ENCODE assay signal across 12 cellular contexts in the genomic region with DNA sequence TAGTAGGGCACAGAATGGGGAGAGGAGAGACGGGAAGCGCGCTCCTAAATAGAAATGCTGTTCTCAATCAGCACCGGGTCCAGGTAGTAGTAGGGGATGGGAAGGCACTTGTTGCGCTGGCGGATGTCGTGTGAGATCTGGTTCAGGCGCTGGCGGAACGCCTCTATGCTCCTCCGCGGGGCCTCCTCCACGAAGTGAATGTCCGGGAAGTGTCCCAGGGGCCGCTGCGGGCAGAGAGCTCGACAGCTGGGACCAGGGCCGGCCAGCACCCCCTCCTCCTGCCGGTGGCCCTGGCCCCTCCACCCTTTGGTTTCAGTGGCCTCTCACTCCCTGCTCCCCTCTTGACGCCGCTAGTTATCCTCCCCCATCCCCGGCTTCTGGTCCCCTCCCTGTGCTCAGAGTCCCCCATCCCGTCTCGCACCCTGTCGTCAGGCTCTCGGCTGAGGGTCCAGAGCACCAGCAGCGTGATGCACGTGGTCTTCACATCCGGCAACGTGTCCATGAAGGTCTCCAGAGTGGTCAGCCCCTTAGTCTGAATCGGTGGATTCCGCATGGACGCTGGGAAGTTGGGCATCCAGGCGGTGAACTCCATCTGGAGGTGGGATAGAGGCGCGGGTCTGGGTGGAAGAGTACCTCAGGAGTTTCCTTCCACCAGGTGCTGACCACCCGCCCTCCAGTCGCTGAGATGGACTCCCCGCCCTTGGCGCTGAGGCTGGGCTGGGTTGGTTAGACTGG. TPM values are rescaled to one million over a fixed set of nuclear protein-coding genes. Genes with fewer than 3 reads are reported as not detected.
DNase-seq lines count a peak whose midpoint lies in the region; ATAC-seq, FAIRE-seq and TF ChIP-seq lines count a peak whose summit lies in the region.
"Had no signal": no experiment of that assay in that cellular context is flagged by ENCODE, and none has a peak within 500 bp of the region (broad histone marks: within the 10 kb centered on the region; RNA-seq: fewer than 3 reads in every experiment).

No MANE protein-coding gene starts in this region.

- WGBS in K562 (ENCODE audit: insufficient coverage, low coverage, missing lambda C conversion rate): 35% methylated on average over 22 of the region's 40 CpGs

- no peak overlapping the region for H3K4me2 ChIP-seq in K562 (ENCODE audit: insufficient read depth, low read length)

- no peaks in the 10 kb centered on the region for H4K20me1 ChIP-seq in K562 (replicated peaks; ENCODE audit: control insufficient read depth, insufficient read depth, low read length)

- H3K27me3 ChIP-seq in A673 (replicated peaks; ENCODE audit: insufficient read depth, low read depth, low read length, poor library complexity) (peaks cover 31% of the 10 kb centered on the region), NT2/D1 (ENCODE audit: insufficient read depth, insufficient read length) (peaks cover 75% of the 10 kb centered on the region), K562 (ENCODE audit: control insufficient read depth in 2 of 2, insufficient read depth in 2 of 2, low read length in 2 of 2) (peaks cover 0 to 25% of the 10 kb centered on the region in 2 experiments; a peak in 3 of 5 replicates), mucosa of stomach (ENCODE audit: control insufficient read depth, insufficient read depth, low read length) (peaks cover 92% of the 10 kb centered on the region)

- intact Hi-C loops in A673 (cut with micrococcal nuclease; ENCODE audit: unreplicated experiment): no loop called here
- intact Hi-C loops in K562 (cut with micrococcal nuclease): loop anchor here (5.0 kb wide), 1 partner anchor 39 kb away; no protein-coding TSS in a partner anchor

- CTCF ChIA-PET in A673 (lab: Charles Lee): interaction anchor here (1.0 to 2.9 kb wide), 7 partner anchors 8 to 236 kb away, joined by 3 to 12 read pairs (median 5); no protein-coding TSS in a partner anchor
- CTCF ChIA-PET in K562 (lab: Yijun Ruan, JAX; ENCODE audit: low intra/inter-chr PET ratio): no interaction called here

- peak overlapping the region; percentile 56 for H3K9ac ChIP-seq in NT2/D1 (ENCODE audit: insufficient read length, low read depth)
- H3K9ac ChIP-seq in K562 (ENCODE audit: insufficient read depth in 1 of 2, low read depth in 2 of 2, low read length in 2 of 2): peak overlapping the region in 1 of 2 experiments; percentile 58; a peak in 2 of 4 replicates
- H3K9ac ChIP-seq in mucosa of stomach (ENCODE audit: low read length): peak overlapping the region; percentile 8

- POLR2A ChIA-PET in A673 (lab: Charles Lee; ENCODE audit: low non-redundant PET) (interaction anchor here (0.6 kb wide), 1 partner anchor 760 kb away, joined by 8 read pairs; no protein-coding TSS in a partner anchor), K562 (lab: Yijun Ruan, JAX) (interaction anchor here (0.6 to 2.1 kb wide), 4 partner anchors 8 to 175 kb away, joined by 3 to 9 read pairs (median 3); a partner anchor contains a TSS)

- no peaks in the 10 kb centered on the region for H3K36me3 ChIP-seq in A673 (ENCODE audit: insufficient read depth, low read length, poor library complexity, severe bottlenecking)
- H3K36me3 ChIP-seq in NT2/D1 (ENCODE audit: insufficient read depth, insufficient read length, low read length): no peaks in the 10 kb centered on the region
- no peaks in the 10 kb centered on the region for H3K36me3 ChIP-seq in K562 (ENCODE audit: control insufficient read depth, insufficient read depth, low read length)
- H3K36me3 ChIP-seq in mucosa of stomach (ENCODE audit: control insufficient read depth, insufficient read depth, low read length): no peaks in the 10 kb centered on the region
- H3K36me3 ChIP-seq: sigmoid colon had no signal

- H3K4me3 ChIP-seq in A673 (ENCODE audit: low read depth, low read length, poor library complexity, severe bottlenecking): peak overlapping the region; percentile 20
- peak overlapping the region; percentile 32 for H3K4me3 ChIP-seq in NT2/D1 (ENCODE audit: insufficient read length, low read depth)
- no peak overlapping the region for H3K4me3 ChIP-seq in K562
- H3K4me3 ChIP-seq in mucosa of stomach (ENCODE audit: low read length): peak overlapping the region; percentile 17
- H3K4me3 ChIP-seq: sigmoid colon had no signal

- FAIRE-seq in K562 (lab: Jason Lieb, UNC): no peak
- FAIRE-seq: TTC549 had no signal

- DNase-seq in A673 (ENCODE audit: low spot score): no peak
- DNase-seq in NT2/D1 (ENCODE audit: low read depth, low spot score): no peak
- no peak for DNase-seq in K562 (ENCODE audit: extremely low read depth in 1 of 4, low spot score in 3 of 4)
- DNase-seq in AG08396 (ENCODE audit: low spot score): no peak
- DNase-seq in middle frontal gyrus (ENCODE audit: extremely low spot score, low spot score): no peak

- H3K4me1 ChIP-seq in A673 (ENCODE audit: insufficient read depth, low read length, poor library complexity, severe bottlenecking): peaks cover 5% of the 10 kb centered on the region
- H3K4me1 ChIP-seq in NT2/D1 (ENCODE audit: insufficient read depth, insufficient read length): peaks cover 3% of the 10 kb centered on the region
- peaks cover 5 to 24% of the 10 kb centered on the region in 2 experiments; a peak in 3 of 5 replicates for H3K4me1 ChIP-seq in K562 (replicated peaks in 1 of 2; ENCODE audit: control insufficient read depth in 2 of 2, insufficient read depth in 2 of 2, low read length in 2 of 2)
- peaks cover 30% of the 10 kb centered on the region for H3K4me1 ChIP-seq in mucosa of stomach (ENCODE audit: control insufficient read depth, insufficient read depth, low read length)

- H3K79me2 ChIP-seq in K562 (ENCODE audit: control insufficient read depth, insufficient read depth, low read length): no peaks in the 10 kb centered on the region

- BruUV-seq in A673 (replicated peaks; lab: Mats Ljungman, UMichigan) (no TSS peak), K562 (replicated peaks; lab: Mats Ljungman, UMichigan) (no TSS peak)

- in situ Hi-C loops in K562 (cut with MboI): loop anchor here (25.0 kb wide), 2 partner anchors 714 to 914 kb away; a partner anchor contains a TSS

- no peak for TF ChIP-seq POLR2A in K562 (conservative IDR thresholded peaks at IDR 0.05)

- H3K9me1 ChIP-seq in K562 (ENCODE audit: control insufficient read depth, insufficient read depth, low read length): no peaks in the 10 kb centered on the region

- no peak for TF ChIP-seq RAD21 in K562 (CRISPR knock-in tag; conservative IDR thresholded peaks at IDR 0.05 in 1 of 2, IDR thresholded peaks at IDR 0.05 in 1 of 2)

- no peak overlapping the region for H2AFZ ChIP-seq in K562 (ENCODE audit: low read depth, low read length)

- H3K27ac ChIP-seq in A673 (ENCODE audit: low read depth, low read length, poor library complexity, severe bottlenecking) (no peak overlapping the region), K562 (ENCODE audit: extremely low read depth, low read depth, low read length) (no peak overlapping the region)
- H3K27ac ChIP-seq: epithelial cell of prostate, sigmoid colon had no signal

- ATAC-seq in K562: no peak
- ATAC-seq in GM19467 (IDR thresholded peaks at IDR 0.05; ENCODE audit: unreplicated experiment): no peak
- no peak for ATAC-seq in HG03520 (IDR thresholded peaks at IDR 0.05; ENCODE audit: unreplicated experiment)

- H3K9me3 ChIP-seq in A673 (ENCODE audit: low read depth, low read length, poor library complexity, severe bottlenecking) (no peaks in the 10 kb centered on the region), NT2/D1 (ENCODE audit: insufficient read depth, low read length) (no peaks in the 10 kb centered on the region), K562 (replicated peaks; ENCODE audit: control insufficient read depth, insufficient read depth, low read depth, low read length) (no peaks in the 10 kb centered on the region), mucosa of stomach (ENCODE audit: control insufficient read depth, low read length) (no peaks in the 10 kb centered on the region)
- H3K9me3 ChIP-seq: sigmoid colon had no signal

- TF ChIP-seq CTCF in A673 (conservative IDR thresholded peaks at IDR 0.05; ENCODE audit: low read depth, low read length): no peak
- no peak for TF ChIP-seq CTCF in K562 (IDR thresholded peaks at IDR 0.05 in 2 of 3, conservative IDR thresholded peaks at IDR 0.05 in 1 of 3; ENCODE audit: insufficient read depth in 2 of 3, low read depth in 1 of 3, low read length in 3 of 3)

- TF ChIP-seq EP300 in K562 (IDR thresholded peaks at IDR 0.05; ENCODE audit: low read length): no peak

RNA-seq across cellular contexts. Expression of a gene that starts 14.6 kb away (rescaled TPM):
- total RNA-seq in A673 (2021): 0.39 TPM in 1 of 2 replicates, not detected in the other
- total RNA-seq in K562 (2011; cell fraction: chromatin; rRNA removed; ENCODE audit: low replicate concordance): not detected in 2 replicates
- not detected in 2 replicates for total RNA-seq in K562 (2011; cell fraction: nucleolus; rRNA removed)
- total RNA-seq in K562 (2011; cell fraction: nucleoplasm; rRNA removed): not detected in 2 replicates
- total RNA-seq in K562 (2014; rRNA removed): not detected in 2 replicates
- total RNA-seq in K562 (2014; rRNA removed; fragmentation: Illumina TruSeq; extraction: Trizol): not detected in 2 replicates
- not detected in 2 replicates for total RNA-seq in K562 (2015; rRNA removed; fragmentation: Illumina TruSeq; extraction: Trizol)
- total RNA-seq in K562 (2021): not detected in 2 replicates
- not detected in 2 replicates for polyA plus RNA-seq in K562 (2011; rRNA removed)
- polyA plus RNA-seq in K562 (2011; cell fraction: cytosol; rRNA removed): not detected in 2 replicates
- polyA plus RNA-seq in K562 (2011; cell fraction: nucleus; rRNA removed): not detected in 2 replicates
- polyA plus RNA-seq in K562 (2012): not detected in 2 replicates
- not detected in 2 replicates for polyA plus RNA-seq in K562 (2014; fragmentation: Illumina TruSeq; extraction: Trizol)
- polyA plus RNA-seq in K562 (2014; fragmentation: Nextera tagmentation; extraction: Ambion mirVana): not detected
- polyA plus RNA-seq in K562 (2014; rRNA removed): not detected in 2 replicates
- polyA minus RNA-seq in K562 (2011; rRNA and poly(A)+ RNA removed): not detected in 2 replicates
- polyA minus RNA-seq in K562 (2011; cell fraction: cytosol; rRNA and poly(A)+ RNA removed): not detected in 2 replicates
- polyA minus RNA-seq in K562 (2011; cell fraction: nucleus; rRNA and poly(A)+ RNA removed): not detected in 2 replicates
- total RNA-seq: Daoy, sigmoid colon had no signal

RNA-seq across cellular contexts. Expression of a gene that starts 34.0 kb away (rescaled TPM):
- 0.17 and 0.30 TPM in 2 replicates for total RNA-seq in A673 (2021)
- not detected in 2 replicates for total RNA-seq in K562 (2011; cell fraction: chromatin; rRNA removed; ENCODE audit: low replicate concordance)
- total RNA-seq in K562 (2011; cell fraction: nucleolus; rRNA removed): not detected in 2 replicates
- total RNA-seq in K562 (2011; cell fraction: nucleoplasm; rRNA removed): not detected in 2 replicates
- not detected in 2 replicates for total RNA-seq in K562 (2014; rRNA removed)
- not detected in 2 replicates for total RNA-seq in K562 (2014; rRNA removed; fragmentation: Illumina TruSeq; extraction: Trizol)
- not detected in 2 replicates for total RNA-seq in K562 (2015; rRNA removed; fragmentation: Illumina TruSeq; extraction: Trizol)
- 0.04 and 0.07 TPM in 2 replicates for total RNA-seq in K562 (2021)
- not detected in 2 replicates for polyA plus RNA-seq in K562 (2011; rRNA removed)
- not detected in 2 replicates for polyA plus RNA-seq in K562 (2011; cell fraction: cytosol; rRNA removed)
- polyA plus RNA-seq in K562 (2011; cell fraction: nucleus; rRNA removed): not detected in 2 replicates
- not detected in 2 replicates for polyA plus RNA-seq in K562 (2012)
- polyA plus RNA-seq in K562 (2014; fragmentation: Illumina TruSeq; extraction: Trizol): not detected in 2 replicates
- polyA plus RNA-seq in K562 (2014; fragmentation: Nextera tagmentation; extraction: Ambion mirVana): not detected
- polyA plus RNA-seq in K562 (2014; rRNA removed): not detected in 2 replicates
- polyA minus RNA-seq in K562 (2011; rRNA and poly(A)+ RNA removed): not detected in 2 replicates
- polyA minus RNA-seq in K562 (2011; cell fraction: cytosol; rRNA and poly(A)+ RNA removed): not detected in 2 replicates
- polyA minus RNA-seq in K562 (2011; cell fraction: nucleus; rRNA and poly(A)+ RNA removed): not detected in 2 replicates
- total RNA-seq: Daoy had no signal

RNA-seq across cellular contexts. Expression of a gene that starts 45.4 kb away (rescaled TPM):
- total RNA-seq in A673 (2021): not detected in 2 replicates
- 0.12 TPM in 1 of 2 replicates, not detected in the other for total RNA-seq in K562 (2011; cell fraction: chromatin; rRNA removed; ENCODE audit: low replicate concordance)
- not detected in 2 replicates for total RNA-seq in K562 (2011; cell fraction: nucleolus; rRNA removed)
- total RNA-seq in K562 (2011; cell fraction: nucleoplasm; rRNA removed): not detected in 2 replicates
- total RNA-seq in K562 (2014; rRNA removed): not detected in 2 replicates
- total RNA-seq in K562 (2014; rRNA removed; fragmentation: Illumina TruSeq; extraction: Trizol): not detected in 2 replicates
- 0.04 TPM in 1 of 2 replicates, not detected in the other for total RNA-seq in K562 (2015; rRNA removed; fragmentation: Illumina TruSeq; extraction: Trizol)
- total RNA-seq in K562 (2021): not detected in 2 replicates
- not detected in 2 replicates for polyA plus RNA-seq in K562 (2011; rRNA removed)
- polyA plus RNA-seq in K562 (2011; cell fraction: cytosol; rRNA removed): not detected in 2 replicates
- 0.03 and 0.06 TPM in 2 replicates for polyA plus RNA-seq in K562 (2011; cell fraction: nucleus; rRNA removed)
- polyA plus RNA-seq in K562 (2012): 0.14 TPM in 1 of 2 replicates, not detected in the other
- polyA plus RNA-seq in K562 (2014; fragmentation: Illumina TruSeq; extraction: Trizol): not detected in 2 replicates
- polyA plus RNA-seq in K562 (2014; fragmentation: Nextera tagmentation; extraction: Ambion mirVana): not detected
- 0.04 TPM in 1 of 2 replicates, not detected in the other for polyA plus RNA-seq in K562 (2014; rRNA removed)
- not detected in 2 replicates for polyA minus RNA-seq in K562 (2011; rRNA and poly(A)+ RNA removed)
- not detected in 2 replicates for polyA minus RNA-seq in K562 (2011; cell fraction: cytosol; rRNA and poly(A)+ RNA removed)
- polyA minus RNA-seq in K562 (2011; cell fraction: nucleus; rRNA and poly(A)+ RNA removed): not detected in 2 replicates
- total RNA-seq: Daoy, sigmoid colon had no signal

RNA-seq across cellular contexts. Expression of a gene that starts 51.0 kb away (rescaled TPM):
- total RNA-seq in A673 (2021) (1.7 and 3.9 TPM in 2 replicates), K562 (2014; rRNA removed) (0.09 and 0.45 TPM in 2 replicates), K562 (2014; rRNA removed; fragmentation: Illumina TruSeq; extraction: Trizol) (0.22 TPM in 1 of 2 replicates, not detected in the other), K562 (2015; rRNA removed; fragmentation: Illumina TruSeq; extraction: Trizol) (not detected in 2 replicates), K562 (2021) (1.1 and 2.2 TPM in 2 replicates)
- 0.51 and 1.1 TPM in 2 replicates for total RNA-seq in K562 (2011; cell fraction: chromatin; rRNA removed; ENCODE audit: low replicate concordance)
- total RNA-seq in K562 (2011; cell fraction: nucleolus; rRNA removed): 0.92 and 1.2 TPM in 2 replicates
- 0.66 and 1.3 TPM in 2 replicates for total RNA-seq in K562 (2011; cell fraction: nucleoplasm; rRNA removed)
- polyA plus RNA-seq in K562 (2011; rRNA removed) (0.14 and 0.31 TPM in 2 replicates), K562 (2014; fragmentation: Illumina TruSeq; extraction: Trizol) (0.11 and 0.13 TPM in 2 replicates), K562 (2014; fragmentation: Nextera tagmentation; extraction: Ambion mirVana) (under 1 TPM; 0.03 to 0.06 TPM), K562 (2014; rRNA removed) (0.16 and 1.7 TPM in 2 replicates)
- polyA plus RNA-seq in K562 (2011; cell fraction: cytosol; rRNA removed): 0.16 and 0.94 TPM in 2 replicates
- polyA plus RNA-seq in K562 (2011; cell fraction: nucleus; rRNA removed): 1.4 and 3.3 TPM in 2 replicates
- polyA plus RNA-seq in K562 (2012): 0.22 and 0.29 TPM in 2 replicates
- 0.11 TPM in 1 of 2 replicates, not detected in the other for polyA minus RNA-seq in K562 (2011; rRNA and poly(A)+ RNA removed)
- polyA minus RNA-seq in K562 (2011; cell fraction: cytosol; rRNA and poly(A)+ RNA removed): not detected in 2 replicates
- polyA minus RNA-seq in K562 (2011; cell fraction: nucleus; rRNA and poly(A)+ RNA removed): 0.56 and 0.94 TPM in 2 replicates
- total RNA-seq: sigmoid colon had no signal
